8 cellular contexts compared by ENCODE assay signal in genomic region chr6:136792945-136793289, GRCh38. TPM values are rescaled to one million over a fixed set of nuclear protein-coding genes. Genes with fewer than 3 reads are reported as not detected.
DNase-seq lines count a peak whose midpoint lies in the region; ATAC-seq lines count a peak whose summit lies in the region.

No MANE protein-coding gene starts in this region.

- ATAC-seq in GM19025 (IDR thresholded peaks at IDR 0.05; ENCODE audit: low read depth, unreplicated experiment): peak; percentile 46
- peak; percentile 59 for ATAC-seq in HG03196 (IDR thresholded peaks at IDR 0.05; ENCODE audit: unreplicated experiment)
- ATAC-seq in left colon: peak; percentile 77

- intact Hi-C loops in left colon (cut with DNase I, micrococcal nuclease): loop anchor here (2.0 to 10.0 kb wide), 3 partner anchors 148 to 208 kb away; no protein-coding TSS in a partner anchor

- DNase-seq in AG20443 (ENCODE audit: low spot score) (peak; percentile 90), NCI-H446 treated with DMSO at 0.1 percent for 48 hours (lab: John Stamatoyannopoulos, UW) (peak; percentile 36), cerebellum (ENCODE audit: low spot score) (peak; percentile 87), left colon (peak; percentile 89 to 97)
- DNase-seq in activated CD4-positive, alpha-beta T cell treated with anti-CD3 and anti-CD28 coated beads for 24 hours (ENCODE audit: low read depth in 2 of 2): peak; percentile 90 to 92
- DNase-seq in stimulated activated CD4-positive, alpha-beta T cell treated with anti-CD3 and anti-CD28 coated beads, Interleukin-2, amount 100 ng/mL, for 24 hours: peak; percentile 95 to 97

RNA-seq across cellular contexts. Expression of gene MAP3K5, which starts 0.6 kb away (rescaled TPM):
- total RNA-seq in cerebellum: 12.5 TPM
- 10 to 100 TPM; 17.5 to 18.9 TPM for total RNA-seq in left colon

RNA-seq across cellular contexts. Expression of gene PEX7, which starts 29.5 kb away (rescaled TPM):
- total RNA-seq in cerebellum (7.0 TPM), left colon (10 to 100 TPM in 1 of 2 donors, 1 to 10 TPM in 1; 9.0 to 11.0 TPM)

Comparison
In these comparisons a context has a peak if more than half of its experiments do, and no peak if none do; other contexts are left out.
1. Peak in every context shown above with its lines: DNase-seq and ATAC-seq.
2. DNase-seq: peak in every context shown above with its lines; median percentile 96 in stimulated activated CD4-positive, alpha-beta T cell treated with anti-CD3 and anti-CD28 coated beads, Interleukin-2, amount 100 ng/mL, for 24 hours; 93 in left colon; 91 in activated CD4-positive, alpha-beta T cell treated with anti-CD3 and anti-CD28 coated beads for 24 hours; 90 in AG20443; 87 in cerebellum; 36 in NCI-H446 treated with DMSO at 0.1 percent for 48 hours.